ENCODE assay signal across 21 cellular contexts in genomic region chr1:21355956-21356355, GRCh38.
A peak's percentile ranks its signal among the peaks of the same experiment; 100 is the strongest.
DNase-seq lines count a peak whose midpoint lies in the region; ATAC-seq and TF ChIP-seq lines count a peak whose summit lies in the region.
"Had no signal": no experiment of that assay in that cellular context is flagged by ENCODE, and none has a peak within 500 bp of the region (broad histone marks: within the 10 kb centered on the region; RNA-seq: fewer than 3 reads in every experiment).

No MANE protein-coding gene starts in this region.

- no peak overlapping the region for H3K27ac ChIP-seq in osteoblast (ENCODE audit: low read depth, low read length)
- H3K27ac ChIP-seq: skin epidermis, vagina had no signal

- peak; percentile 95 for ATAC-seq in esophagus mucosa

- no peaks in the 10 kb centered on the region for H3K36me3 ChIP-seq in osteoblast (ENCODE audit: insufficient read depth, low read length)
- H3K36me3 ChIP-seq: vagina had no signal

- H3K9me3 ChIP-seq in osteoblast (ENCODE audit: low read depth, low read length), result no peaks in the 10 kb centered on the region
- H3K9me3 ChIP-seq: vagina had no signal

- H2AFZ ChIP-seq in osteoblast (ENCODE audit: low read length), result no peak overlapping the region

- H3K27me3 ChIP-seq in osteoblast (ENCODE audit: insufficient read depth, low read length), result no peaks in the 10 kb centered on the region
- H3K27me3 ChIP-seq: vagina had no signal

- no peak overlapping the region for H3K4me3 ChIP-seq in osteoblast (ENCODE audit: insufficient read depth, low read length)
- H3K4me3 ChIP-seq: skin epidermis, vagina had no signal

- no peak for TF ChIP-seq CTCF in osteoblast (IDR thresholded peaks at IDR 0.05; ENCODE audit: extremely low read depth, low read depth, low read length)

- peak; percentile 48 for DNase-seq in NK-92 treated with Interleukin-12 subunit alpha and Interleukin-12 subunit beta, amount 100 ng/mL, for 24 hours (lab: John Stamatoyannopoulos, UW)
- DNase-seq in NK-92 (lab: John Stamatoyannopoulos, UW; ENCODE audit: unreplicated experiment) (no peak), COLO668 (lab: John Stamatoyannopoulos, UW; ENCODE audit: unreplicated experiment) (peak; percentile 41), SW480 (ENCODE audit: low spot score) (peak; percentile 50), DMS153 treated with DMSO at 0.1 percent for 48 hours (lab: John Stamatoyannopoulos, UW; ENCODE audit: unreplicated experiment) (no peak), osteoblast (ENCODE audit: insufficient read length, low spot score, missing footprints) (no peak), NCI-H2227 (lab: John Stamatoyannopoulos, UW; ENCODE audit: unreplicated experiment) (no peak)
- DNase-seq: 8988T; AML-193; CD8-positive, alpha-beta memory T cell; dermis blood vessel endothelial cell; HCEC 1CT; NCI-H1417 treated with DMSO at 0.1 percent for 48 hours; NCI-H526; SHP77; stimulated activated CD4-positive, alpha-beta T cell treated with anti-CD3 and anti-CD28 coated beads, Interleukin-4, amount 100 ng/mL, for 24 hours; substantia nigra; SW 1271 had no signal

- no peaks in the 10 kb centered on the region for H4K20me1 ChIP-seq in osteoblast (ENCODE audit: insufficient read depth, low read length)

- no peak overlapping the region for H3K4me2 ChIP-seq in osteoblast (ENCODE audit: insufficient read depth, low read length)

- no peaks in the 10 kb centered on the region for H3K79me2 ChIP-seq in osteoblast (ENCODE audit: insufficient read depth, low read length)

- no peaks in the 10 kb centered on the region for H3K4me1 ChIP-seq in osteoblast (ENCODE audit: insufficient read depth, low read length)
- H3K4me1 ChIP-seq: vagina had no signal

Comparison
In these comparisons a context has a peak if more than half of its experiments do, and no peak if none do; other contexts are left out.
1. DNase-seq: peak in NK-92 treated with Interleukin-12 subunit alpha and Interleukin-12 subunit beta, amount 100 ng/mL, for 24 hours (single experiment), COLO668 (single experiment) and SW480 (single experiment); none in NK-92 (single experiment), DMS153 treated with DMSO at 0.1 percent for 48 hours (single experiment), osteoblast (single experiment) and NCI-H2227 (single experiment).